ENCODE assay signal across 8 cellular contexts in genomic region chr1:235649722-235650163, GRCh38. TPM values are rescaled to one million over a fixed set of nuclear protein-coding genes. Genes with fewer than 3 reads are reported as not detected.
DNase-seq lines count a peak whose midpoint lies in the region; ATAC-seq and TF ChIP-seq lines count a peak whose summit lies in the region.

TSS of gene GNG4 (minus strand) at chr1:235649784. CDS start at chr1:235583838, 65,946 bp downstream.

- peak within 1 kb of the TSS; percentile 51 to 75 (median 58) for H3K4me3 ChIP-seq in stomach

- peaks cover 77% of the 10 kb centered on the region for H3K27me3 Mint-ChIP-seq in activated naive CD8-positive, alpha-beta T cell treated with anti-CD3 and anti-CD28 coated beads for 36 hours
- peaks cover 20 to 50% (median 44%) of the 10 kb centered on the region in 3 donors for H3K27me3 Mint-ChIP-seq in immature natural killer cell (ENCODE audit: low read depth in 3 of 3)

- DNase-seq in stimulated activated CD4-positive, alpha-beta T cell treated with anti-CD3 and anti-CD28 coated beads, Interleukin-4, amount 100 ng/mL, for 1 hour, result peak; percentile 27
- no peak for DNase-seq in stimulated activated CD4-positive, alpha-beta T cell treated with anti-CD3 and anti-CD28 coated beads, Interleukin-4, amount 100 ng/mL, for 24 hours
- peak; percentile 40 for DNase-seq in NCI-H146 treated with DMSO at 0.1 percent for 48 hours (lab: John Stamatoyannopoulos, UW; ENCODE audit: unreplicated experiment)
- peak; percentile 34 for DNase-seq in activated naive CD8-positive, alpha-beta T cell treated with anti-CD3 and anti-CD28 coated beads for 36 hours
- DNase-seq in immature natural killer cell, result peak in 1 of 3 donors; percentile 17
- no peak for DNase-seq in stomach
- DNase-seq in effector CD8-positive, alpha-beta T cell (lab: John Stamatoyannopoulos, UW), result no peak

- 1 to 2% (median 1%) methylated on average over 18 to 67 of the region's 67 CpGs; no CpG with 5 or more reads in 1 of the 5 donors for WGBS in stomach, 5 donors

- no peak within 1 kb of the TSS for H3K27ac Mint-ChIP-seq in activated naive CD8-positive, alpha-beta T cell treated with anti-CD3 and anti-CD28 coated beads for 36 hours
- H3K27ac Mint-ChIP-seq in immature natural killer cell, result peak within 1 kb of the TSS in 5 of 6 donors; percentile 2 to 87 (median 67)

- peaks cover 2% of the 10 kb centered on the region for H3K36me3 Mint-ChIP-seq in activated naive CD8-positive, alpha-beta T cell treated with anti-CD3 and anti-CD28 coated beads for 36 hours
- H3K36me3 Mint-ChIP-seq in immature natural killer cell, result peaks cover 0 to 7% (median 4%) of the 10 kb centered on the region in 3 donors

- H3K9me3 Mint-ChIP-seq in activated naive CD8-positive, alpha-beta T cell treated with anti-CD3 and anti-CD28 coated beads for 36 hours, result peaks cover 3% of the 10 kb centered on the region
- H3K9me3 Mint-ChIP-seq in immature natural killer cell, result no peaks in the 10 kb centered on the region

- H3K9me3 ChIP-seq in stomach, result peaks cover 0 to 5% (median 2%) of the 10 kb centered on the region in 4 donors

- peak within 1 kb of the TSS; percentile 22 to 62 (median 50) for H3K27ac ChIP-seq in stomach

- no peaks in the 10 kb centered on the region for H3K36me3 ChIP-seq in stomach

- H3K27me3 ChIP-seq in stomach, result peaks cover 0 to 91% (median 54%) of the 10 kb centered on the region in 3 donors

- no peak for TF ChIP-seq POLR2A in stomach (IDR thresholded peaks at IDR 0.05)

- TF ChIP-seq CTCF in stomach (IDR thresholded peaks at IDR 0.05), result no peak

- intact Hi-C loops in stomach (cut with DNase I; ENCODE audit: low total_unique reads), result no loop called here

- peaks cover 25 to 32% (median 30%) of the 10 kb centered on the region in 4 donors for H3K4me1 ChIP-seq in stomach

- H3K4me3 Mint-ChIP-seq in activated naive CD8-positive, alpha-beta T cell treated with anti-CD3 and anti-CD28 coated beads for 36 hours, result peak within 1 kb of the TSS; percentile 77
- H3K4me3 Mint-ChIP-seq in immature natural killer cell, result peak within 1 kb of the TSS; percentile 80 to 89 (median 85)

- peaks cover 6% of the 10 kb centered on the region for H3K4me1 Mint-ChIP-seq in activated naive CD8-positive, alpha-beta T cell treated with anti-CD3 and anti-CD28 coated beads for 36 hours
- peaks cover 16 to 18% of the 10 kb centered on the region in 2 donors for H3K4me1 Mint-ChIP-seq in immature natural killer cell

- TF ChIP-seq EP300 in stomach (IDR thresholded peaks at IDR 0.05), result no peak

- no peak for ATAC-seq in GM21360 (IDR thresholded peaks at IDR 0.05; ENCODE audit: unreplicated experiment)

RNA-seq across cellular contexts. Expression of gene GNG4, which starts in this region (rescaled TPM):
- 1 to 10 TPM; 1.4 to 1.9 TPM for total RNA-seq in activated naive CD8-positive, alpha-beta T cell treated with anti-CD3 and anti-CD28 coated beads for 36 hours
- polyA plus RNA-seq in immature natural killer cell, result not detected
- 1 to 10 TPM in 2 of 5 donors, under 1 TPM in 2, not detected in 1; 0.58 to 1.5 (median 0.94) TPM for total RNA-seq in stomach
- 1 to 10 TPM; 1.4 to 5.1 (median 4.6) TPM for polyA plus RNA-seq in stomach

Comparison
In these comparisons a context has a peak if more than half of its experiments do, and no peak if none do; other contexts are left out.
1. DNase-seq: peak in stimulated activated CD4-positive, alpha-beta T cell treated with anti-CD3 and anti-CD28 coated beads, Interleukin-4, amount 100 ng/mL, for 1 hour (single experiment), NCI-H146 treated with DMSO at 0.1 percent for 48 hours (single experiment) and activated naive CD8-positive, alpha-beta T cell treated with anti-CD3 and anti-CD28 coated beads for 36 hours (single experiment); none in stimulated activated CD4-positive, alpha-beta T cell treated with anti-CD3 and anti-CD28 coated beads, Interleukin-4, amount 100 ng/mL, for 24 hours (single experiment), stomach (single experiment) and effector CD8-positive, alpha-beta T cell (single experiment).